ENCODE assay signal across 8 cellular contexts in genomic region chr12:57452181-57452936, GRCh38. TPM values are rescaled to one million over a fixed set of nuclear protein-coding genes. Genes with fewer than 3 reads are reported as not detected.
DNase-seq lines count a peak whose midpoint lies in the region; ATAC-seq and TF ChIP-seq lines count a peak whose summit lies in the region.
"Had no signal": no experiment of that assay in that cellular context is flagged by ENCODE, and none has a peak within 500 bp of the region (broad histone marks: within the 10 kb centered on the region; RNA-seq: fewer than 3 reads in every experiment).

No MANE protein-coding gene starts in this region.

- no peak overlapping the region for H3K27ac ChIP-seq in Panc1 (ENCODE audit: low read length)

- DNase-seq in H4 (ENCODE audit: low spot score) (peak; percentile 62), Panc1 (ENCODE audit: low read depth, low spot score) (no peak), fibroblast of villous mesenchyme (ENCODE audit: low read depth) (peak; percentile 94), NCI-H748 (lab: John Stamatoyannopoulos, UW; ENCODE audit: unreplicated experiment) (no peak)
- no peak for DNase-seq in effector CD8-positive, alpha-beta T cell (lab: John Stamatoyannopoulos, UW)

- no TSS peak for BruUV-seq in Panc1 (replicated peaks; lab: Mats Ljungman, UMichigan)

- H3K4me1 ChIP-seq in Panc1 (ENCODE audit: control insufficient read depth, insufficient read depth, low read length) = no peaks in the 10 kb centered on the region
- peaks cover 25% of the 10 kb centered on the region for H3K4me1 ChIP-seq in skeletal muscle satellite cell (ENCODE audit: control insufficient read depth, insufficient read depth, low read length)

- H3K36me3 ChIP-seq in Panc1 (ENCODE audit: control insufficient read depth, insufficient read depth, low read length) = no peaks in the 10 kb centered on the region
- H3K36me3 ChIP-seq in skeletal muscle satellite cell (ENCODE audit: insufficient read depth, low read length) = no peaks in the 10 kb centered on the region

- ATAC-seq in Panc1 (peak; percentile 17; the same call in 1 of the 2 replicates), HG02623 (IDR thresholded peaks at IDR 0.05; ENCODE audit: unreplicated experiment) (no peak)

- CTCF ChIA-PET in Panc1 (lab: Charles Lee) = interaction anchor here (0.6 to 3.2 kb wide), 12 partner anchors 10 to 239 kb away, joined by 3 to 54 read pairs (median 3); partner anchors contain the start of gene STAC3

- peak overlapping the region; percentile 14 for H3K9ac ChIP-seq in skeletal muscle satellite cell (ENCODE audit: low read depth, low read length)

- in situ Hi-C loops in Panc1 (cut with HindIII; ENCODE audit: low pct_unique_long_range_greater_than_20kb, low sequenced_read_pairs) = no loop called here

- intact Hi-C loops in Panc1 (cut with micrococcal nuclease; ENCODE audit: unreplicated experiment) = loop anchor here (2.0 to 5.0 kb wide), 2 partner anchors 146 to 190 kb away; no protein-coding TSS in a partner anchor

- no peak overlapping the region for H3K4me2 ChIP-seq in skeletal muscle satellite cell (ENCODE audit: low read length)

- no peaks in the 10 kb centered on the region for H3K27me3 ChIP-seq in Panc1 (ENCODE audit: control insufficient read depth, insufficient read depth, low read length)
- no peaks in the 10 kb centered on the region for H3K27me3 ChIP-seq in skeletal muscle satellite cell (ENCODE audit: control insufficient read depth, insufficient read depth, low read length)

- TF ChIP-seq CTCF in Panc1 (IDR thresholded peaks at IDR 0.05) (no peak), fibroblast of villous mesenchyme (IDR thresholded peaks at IDR 0.05; ENCODE audit: insufficient read depth, low read depth, low read length) (no peak)

- H3K9me3 ChIP-seq in Panc1 (ENCODE audit: control insufficient read depth, insufficient read depth, low read depth, low read length) (no peaks in the 10 kb centered on the region), skeletal muscle satellite cell (replicated peaks; ENCODE audit: low read length) (no peaks in the 10 kb centered on the region)

- H3K4me3 ChIP-seq in Panc1 (ENCODE audit: low read depth in 2 of 2, low read length in 2 of 2) = no peak overlapping the region
- H3K4me3 ChIP-seq in fibroblast of villous mesenchyme (ENCODE audit: low read depth, low read length) = no peak overlapping the region
- no peak overlapping the region for H3K4me3 ChIP-seq in skeletal muscle satellite cell (ENCODE audit: low read length)

- POLR2A ChIA-PET in Panc1 (lab: Charles Lee) = interaction anchor here (0.6 kb wide), 1 partner anchor 192 kb away, joined by 3 read pairs; no protein-coding TSS in a partner anchor

RNA-seq across cellular contexts. Expression of gene INHBE, which starts 2.7 kb away (rescaled TPM):
- 16.1 and 24.8 TPM in 2 replicates for total RNA-seq in H4 (2014; rRNA removed; shearing (Covaris generic))
- total RNA-seq in Panc1 (2021; ENCODE audit: unreplicated experiment) = 0.59 TPM
- 0.35 TPM for polyA plus RNA-seq in Panc1 (2012; ENCODE audit: insufficient read length)
- 1.7 and 4.5 TPM in 2 replicates for total RNA-seq in fibroblast of villous mesenchyme
- total RNA-seq in skeletal muscle satellite cell (2012; rRNA removed) = 0.44 and 1.3 TPM in 2 replicates

RNA-seq across cellular contexts. Expression of gene GLI1, which starts 7.2 kb away (rescaled TPM):
- total RNA-seq in H4 (2014; rRNA removed; shearing (Covaris generic)) = 5.7 and 6.3 TPM in 2 replicates
- total RNA-seq in Panc1 (2021; ENCODE audit: unreplicated experiment) (6.5 TPM), fibroblast of villous mesenchyme (0.86 and 1.9 TPM in 2 replicates)
- 7.7 TPM for polyA plus RNA-seq in Panc1 (2012; ENCODE audit: insufficient read length)
- total RNA-seq in skeletal muscle satellite cell (2012; rRNA removed) = 0.44 and 0.76 TPM in 2 replicates

RNA-seq across cellular contexts. Expression of gene INHBC, which starts 17.8 kb away (rescaled TPM):
- not detected in 2 replicates for total RNA-seq in H4 (2014; rRNA removed; shearing (Covaris generic))
- total RNA-seq in Panc1 (2021; ENCODE audit: unreplicated experiment) (not detected), fibroblast of villous mesenchyme (under 0.01 TPM in 1 of 2 replicates, not detected in the other)
- not detected for polyA plus RNA-seq in Panc1 (2012; ENCODE audit: insufficient read length)
- total RNA-seq in skeletal muscle satellite cell (2012; rRNA removed) = not detected in 2 replicates
- total RNA-seq: kidney epithelial cell had no signal

RNA-seq across cellular contexts. Expression of gene R3HDM2, which starts 21.5 kb away (rescaled TPM):
- 9.5 and 12.3 TPM in 2 replicates for total RNA-seq in H4 (2014; rRNA removed; shearing (Covaris generic))
- total RNA-seq in Panc1 (2021; ENCODE audit: unreplicated experiment) = 56.5 TPM
- 54.2 TPM for polyA plus RNA-seq in Panc1 (2012; ENCODE audit: insufficient read length)
- total RNA-seq in fibroblast of villous mesenchyme = 16.8 and 19.0 TPM in 2 replicates
- total RNA-seq in skeletal muscle satellite cell (2012; rRNA removed) = 9.0 and 11.9 TPM in 2 replicates

RNA-seq across cellular contexts. Expression of gene ARHGAP9, which starts 27.3 kb away (rescaled TPM):
- total RNA-seq in H4 (2014; rRNA removed; shearing (Covaris generic)) = not detected in 2 replicates
- total RNA-seq in Panc1 (2021; ENCODE audit: unreplicated experiment) (0.92 TPM), fibroblast of villous mesenchyme (under 0.01 TPM in 2 replicates)
- polyA plus RNA-seq in Panc1 (2012; ENCODE audit: insufficient read length) = 0.22 TPM
- 0.22 TPM in 1 of 2 replicates, not detected in the other for total RNA-seq in skeletal muscle satellite cell (2012; rRNA removed)

Comparison
In these comparisons a context has a peak if more than half of its experiments do, and no peak if none do; other contexts are left out.
1. DNase-seq: peak in H4 (single experiment) and fibroblast of villous mesenchyme (single experiment); none in Panc1 (single experiment), NCI-H748 (single experiment) and effector CD8-positive, alpha-beta T cell (single experiment).